In the genomic region with DNA sequence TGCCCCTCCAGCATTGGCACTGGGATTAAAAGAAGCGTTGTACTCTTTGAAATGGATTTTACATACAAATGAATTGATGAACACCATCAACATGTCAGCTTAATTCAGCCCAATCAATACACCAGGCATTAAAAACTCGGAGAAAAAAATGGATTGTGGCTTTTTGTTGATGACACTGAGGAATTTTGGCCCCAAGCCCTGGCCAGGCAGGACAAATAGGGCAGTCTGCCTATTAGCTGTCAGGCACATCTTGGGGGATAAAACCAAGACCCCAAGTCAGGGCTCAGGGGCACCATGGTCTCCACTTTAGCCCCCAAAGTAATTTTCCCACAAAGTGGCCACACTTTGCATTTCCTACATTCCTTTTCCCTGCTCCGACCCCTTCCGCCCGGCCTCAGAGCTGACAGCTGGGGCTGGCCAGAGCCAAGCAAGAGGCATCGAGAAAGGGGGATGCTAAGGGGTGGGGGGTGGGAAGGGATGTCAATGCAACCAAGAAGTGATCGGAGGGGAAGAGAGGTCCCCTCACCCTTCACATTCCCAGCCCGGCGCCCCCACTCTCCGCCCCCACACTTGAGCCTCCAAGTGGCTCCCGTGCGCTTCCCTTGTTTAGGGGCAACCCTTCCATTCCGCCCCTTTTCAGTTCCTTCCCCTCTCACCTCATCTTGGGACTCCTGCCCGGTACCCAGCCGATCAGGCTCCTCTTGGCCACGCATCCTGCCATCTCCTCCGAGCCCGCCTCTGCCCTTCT, we compare ENCODE assay signal across 8 cellular contexts. TPM values are rescaled to one million over a fixed set of nuclear protein-coding genes. Genes with fewer than 3 reads are reported as not detected.
DNase-seq lines count a peak whose midpoint lies in the region; ATAC-seq lines count a peak whose summit lies in the region.

No MANE protein-coding gene starts in this region.

- no peaks in the 10 kb centered on the region for H3K9me3 ChIP-seq in iPS-18a (ENCODE audit: control insufficient read depth, low read depth, low read length)

- H3K36me3 ChIP-seq in iPS-18a (ENCODE audit: control insufficient read depth, low read depth, low read length), result no peaks in the 10 kb centered on the region

- H3K27ac ChIP-seq in iPS-18a (ENCODE audit: low read length), result no peak overlapping the region

- CTCF ChIA-PET in activated CD8-positive, alpha-beta T cell treated with anti-CD3 and anti-CD28 coated beads, Interleukin-2, amount 10 ng/mL, durations not matched to agents 7 days and 5 days (lab: Charles Lee), result no interaction called here

- H3K9me3 Mint-ChIP-seq in stimulated activated naive CD8-positive, alpha-beta T cell treated with anti-CD3 and anti-CD28 coated beads, Interleukin-15, Interleukin-2, amounts not matched to agents 100 ng/mL and 50 ng/mL, for 24 hours, result no peaks in the 10 kb centered on the region
- no peaks in the 10 kb centered on the region for H3K9me3 Mint-ChIP-seq in activated CD8-positive, alpha-beta T cell treated with anti-CD3 and anti-CD28 coated beads, Interleukin-2, amount 10 ng/mL, durations not matched to agents 7 days and 5 days (ENCODE audit: insufficient read depth)
- no peaks in the 10 kb centered on the region for H3K9me3 Mint-ChIP-seq in stimulated activated memory B cell treated with anti-CD40 and anti-IgM and Interleukin-4, amounts not matched to agents 10 μg/mL and 1 μg/mL and 100 μg/mL, for 72 hours

- peaks cover 4% of the 10 kb centered on the region for H3K4me1 ChIP-seq in iPS-18a (ENCODE audit: control insufficient read depth, low read depth, low read length)

- peak overlapping the region; percentile 28 for H3K9ac ChIP-seq in iPS-18a (ENCODE audit: low read length)

- peak overlapping the region; percentile 86 for H3K27ac Mint-ChIP-seq in stimulated activated naive CD8-positive, alpha-beta T cell treated with anti-CD3 and anti-CD28 coated beads, Interleukin-15, Interleukin-2, amounts not matched to agents 100 ng/mL and 50 ng/mL, for 24 hours
- H3K27ac Mint-ChIP-seq in activated CD8-positive, alpha-beta T cell treated with anti-CD3 and anti-CD28 coated beads, Interleukin-2, amount 10 ng/mL, durations not matched to agents 7 days and 5 days, result peak overlapping the region; percentile 81
- peak overlapping the region; percentile 38 for H3K27ac Mint-ChIP-seq in stimulated activated memory B cell treated with anti-CD40 and anti-IgM and Interleukin-4, amounts not matched to agents 10 μg/mL and 1 μg/mL and 100 μg/mL, for 72 hours

- H3K27me3 ChIP-seq in iPS-18a (ENCODE audit: control insufficient read depth, insufficient read depth, low read length), result peaks cover 18% of the 10 kb centered on the region

- no peaks in the 10 kb centered on the region for H3K36me3 Mint-ChIP-seq in stimulated activated naive CD8-positive, alpha-beta T cell treated with anti-CD3 and anti-CD28 coated beads, Interleukin-15, Interleukin-2, amounts not matched to agents 100 ng/mL and 50 ng/mL, for 24 hours (ENCODE audit: low read depth)
- H3K36me3 Mint-ChIP-seq in activated CD8-positive, alpha-beta T cell treated with anti-CD3 and anti-CD28 coated beads, Interleukin-2, amount 10 ng/mL, durations not matched to agents 7 days and 5 days (ENCODE audit: low read depth), result no peaks in the 10 kb centered on the region
- no peaks in the 10 kb centered on the region for H3K36me3 Mint-ChIP-seq in stimulated activated memory B cell treated with anti-CD40 and anti-IgM and Interleukin-4, amounts not matched to agents 10 μg/mL and 1 μg/mL and 100 μg/mL, for 72 hours

- H3K4me3 ChIP-seq in iPS-18a (ENCODE audit: low read length), result peak overlapping the region; percentile 88

- POLR2A ChIA-PET in activated CD8-positive, alpha-beta T cell treated with anti-CD3 and anti-CD28 coated beads, Interleukin-2, amount 10 ng/mL, durations not matched to agents 7 days and 5 days (lab: Charles Lee), result interaction anchor here (0.6 to 2.2 kb wide), 2 partner anchors 9 to 17 kb away, joined by 5 to 6 read pairs; no protein-coding TSS in a partner anchor

- no peak for ATAC-seq in stimulated activated naive CD8-positive, alpha-beta T cell treated with anti-CD3 and anti-CD28 coated beads, Interleukin-15, Interleukin-2, amounts not matched to agents 100 U/mL and 50 U/mL, for 24 hours
- ATAC-seq in activated CD8-positive, alpha-beta T cell treated with anti-CD3 and anti-CD28 coated beads, Interleukin-2, amount 10 ng/mL, durations not matched to agents 7 days and 5 days, result no peak
- no peak for ATAC-seq in stimulated activated memory B cell treated with anti-CD40 and anti-IgM and Interleukin-4, amounts not matched to agents 10 μg/mL and 1 μg/mL and 100 μg/mL, for 72 hours

- peak overlapping the region; percentile 91 for H3K4me3 Mint-ChIP-seq in stimulated activated naive CD8-positive, alpha-beta T cell treated with anti-CD3 and anti-CD28 coated beads, Interleukin-15, Interleukin-2, amounts not matched to agents 100 ng/mL and 50 ng/mL, for 24 hours
- H3K4me3 Mint-ChIP-seq in activated CD8-positive, alpha-beta T cell treated with anti-CD3 and anti-CD28 coated beads, Interleukin-2, amount 10 ng/mL, durations not matched to agents 7 days and 5 days, result peak overlapping the region; percentile 91
- peak overlapping the region; percentile 96 for H3K4me3 Mint-ChIP-seq in stimulated activated memory B cell treated with anti-CD40 and anti-IgM and Interleukin-4, amounts not matched to agents 10 μg/mL and 1 μg/mL and 100 μg/mL, for 72 hours

- no peak for DNase-seq in stimulated activated naive CD8-positive, alpha-beta T cell treated with anti-CD3 and anti-CD28 coated beads, Interleukin-15, Interleukin-2, amounts not matched to agents 100 U/mL and 50 U/mL, for 24 hours
- DNase-seq in activated CD8-positive, alpha-beta T cell treated with anti-CD3 and anti-CD28 coated beads, Interleukin-2, amount 10 ng/mL, durations not matched to agents 7 days and 5 days, result no peak
- no peak for DNase-seq in NCI-H2081 treated with DMSO at 0.1 percent for 48 hours (lab: John Stamatoyannopoulos, UW)
- DNase-seq in COR-L47 (lab: John Stamatoyannopoulos, UW), result no peak
- DNase-seq in NCI-H1436 (lab: John Stamatoyannopoulos, UW), result no peak

- H3K27me3 Mint-ChIP-seq in stimulated activated naive CD8-positive, alpha-beta T cell treated with anti-CD3 and anti-CD28 coated beads, Interleukin-15, Interleukin-2, amounts not matched to agents 100 ng/mL and 50 ng/mL, for 24 hours, result peaks cover 14% of the 10 kb centered on the region
- H3K27me3 Mint-ChIP-seq in activated CD8-positive, alpha-beta T cell treated with anti-CD3 and anti-CD28 coated beads, Interleukin-2, amount 10 ng/mL, durations not matched to agents 7 days and 5 days (ENCODE audit: low read depth), result peaks cover 11% of the 10 kb centered on the region
- H3K27me3 Mint-ChIP-seq in stimulated activated memory B cell treated with anti-CD40 and anti-IgM and Interleukin-4, amounts not matched to agents 10 μg/mL and 1 μg/mL and 100 μg/mL, for 72 hours, result no peaks in the 10 kb centered on the region

- peaks cover 32% of the 10 kb centered on the region for H3K4me1 Mint-ChIP-seq in stimulated activated naive CD8-positive, alpha-beta T cell treated with anti-CD3 and anti-CD28 coated beads, Interleukin-15, Interleukin-2, amounts not matched to agents 100 ng/mL and 50 ng/mL, for 24 hours (ENCODE audit: low read depth)
- H3K4me1 Mint-ChIP-seq in activated CD8-positive, alpha-beta T cell treated with anti-CD3 and anti-CD28 coated beads, Interleukin-2, amount 10 ng/mL, durations not matched to agents 7 days and 5 days (ENCODE audit: low read depth), result peaks cover 21% of the 10 kb centered on the region
- peaks cover 37% of the 10 kb centered on the region for H3K4me1 Mint-ChIP-seq in stimulated activated memory B cell treated with anti-CD40 and anti-IgM and Interleukin-4, amounts not matched to agents 10 μg/mL and 1 μg/mL and 100 μg/mL, for 72 hours

RNA-seq across cellular contexts. Expression of gene HIP1, which starts 0.7 kb away (rescaled TPM):
- total RNA-seq in activated CD8-positive, alpha-beta T cell treated with anti-CD3 and anti-CD28 coated beads, Interleukin-2, amount 10 ng/mL, durations not matched to agents 7 days and 5 days, result 1 to 10 TPM; 4.1 to 4.6 TPM

RNA-seq across cellular contexts. Expression of gene CCL26, which starts 34.0 kb away (rescaled TPM):
- not detected for total RNA-seq in activated CD8-positive, alpha-beta T cell treated with anti-CD3 and anti-CD28 coated beads, Interleukin-2, amount 10 ng/mL, durations not matched to agents 7 days and 5 days
